10 cellular contexts compared by ENCODE assay signal in the genomic region with DNA sequence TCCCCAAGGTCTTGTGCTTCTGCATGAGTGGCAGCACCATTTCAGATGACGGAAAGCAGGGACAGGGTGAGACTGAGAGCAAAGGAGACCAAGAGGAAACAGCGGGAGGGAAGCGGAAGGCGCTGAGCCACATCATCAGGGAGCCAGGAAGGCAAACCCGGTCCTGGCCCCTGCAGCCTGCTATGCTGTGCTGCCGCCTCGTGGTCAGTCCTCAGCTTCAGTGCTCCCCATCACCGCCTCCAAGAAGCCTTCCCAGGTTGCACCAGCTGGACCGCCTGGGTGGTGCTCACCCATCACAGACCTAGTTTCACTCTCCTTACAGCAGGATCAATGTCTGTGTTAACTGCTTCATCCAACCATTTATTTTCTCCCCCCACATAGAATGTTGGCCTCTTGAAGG.
DNase-seq lines count a peak whose midpoint lies in the region; ATAC-seq and TF ChIP-seq lines count a peak whose summit lies in the region.
"Had no signal": no experiment of that assay in that cellular context is flagged by ENCODE, and none has a peak within 500 bp of the region (broad histone marks: within the 10 kb centered on the region; RNA-seq: fewer than 3 reads in every experiment).

No MANE protein-coding gene starts in this region.

- intact Hi-C loops in HCT116 (cut with micrococcal nuclease): loop anchor here (2.0 to 5.0 kb wide), 2 partner anchors 262 to 385 kb away; no protein-coding TSS in a partner anchor
- intact Hi-C loops in activated CD8-positive, alpha-beta T cell treated with anti-CD3 and anti-CD28 coated beads for 36 hours (cut with micrococcal nuclease): no loop called here

- H3K36me3 Mint-ChIP-seq in activated CD8-positive, alpha-beta T cell treated with anti-CD3 and anti-CD28 coated beads for 36 hours (ENCODE audit: low read depth): no peaks in the 10 kb centered on the region
- H3K36me3 Mint-ChIP-seq in neural crest cell (ENCODE audit: low read depth): peaks cover 5% of the 10 kb centered on the region

- no peaks in the 10 kb centered on the region; the same call in 1 of the 2 replicates for H3K27me3 ChIP-seq in HCT116 (ENCODE audit: insufficient read depth, low read length)
- H3K27me3 ChIP-seq: right lobe of liver had no signal

- peaks cover 9% of the 10 kb centered on the region for H3K4me1 Mint-ChIP-seq in activated CD8-positive, alpha-beta T cell treated with anti-CD3 and anti-CD28 coated beads for 36 hours (ENCODE audit: low read depth)
- no peaks in the 10 kb centered on the region for H3K4me1 Mint-ChIP-seq in neural crest cell

- peaks cover 3% of the 10 kb centered on the region for H3K9me3 Mint-ChIP-seq in activated CD8-positive, alpha-beta T cell treated with anti-CD3 and anti-CD28 coated beads for 36 hours
- H3K9me3 Mint-ChIP-seq in neural crest cell: peaks cover 5% of the 10 kb centered on the region

- TF ChIP-seq RAD21 in HCT116 (IDR thresholded peaks at IDR 0.05; ENCODE audit: low read depth): peak; percentile 62

- DNase-seq in EH (ENCODE audit: low read depth) (peak; percentile 31), HCT116 (ENCODE audit: low read depth, low spot score) (no peak), neural crest cell (ENCODE audit: low read depth, low spot score) (peak; percentile 16), ecto neural progenitor cell (ENCODE audit: low spot score) (no peak), amniotic stem cell (lab: John Stamatoyannopoulos, UW) (no peak), NCI-H774 (lab: John Stamatoyannopoulos, UW) (no peak)
- peak; percentile 52 for DNase-seq in activated CD8-positive, alpha-beta T cell treated with anti-CD3 and anti-CD28 coated beads for 36 hours
- DNase-seq: left ventricle myocardium superior; right lobe of liver; stimulated activated naive B cell treated with anti-CD40 and anti-IgM and Interleukin-4, amounts not matched to agents 10 μg/mL and 1 μg/mL and 100 μg/mL, for 72 hours had no signal

- no peaks in the 10 kb centered on the region for H3K79me2 ChIP-seq in HCT116 (ENCODE audit: insufficient read depth, low read length)

- CTCF ChIA-PET in HCT116 (lab: Charles Lee): interaction anchor here (1.3 kb wide), 1 partner anchor 108 kb away, joined by 3 read pairs; no protein-coding TSS in a partner anchor
- CTCF ChIA-PET in activated CD8-positive, alpha-beta T cell treated with anti-CD3 and anti-CD28 coated beads for 36 hours (lab: Charles Lee): interaction anchor here (1.6 to 1.9 kb wide), 3 partner anchors 8 to 86 kb away, joined by 3 to 9 read pairs (median 3); no protein-coding TSS in a partner anchor

- ATAC-seq in HCT116: peak; percentile 61
- ATAC-seq in activated CD8-positive, alpha-beta T cell treated with anti-CD3 and anti-CD28 coated beads for 36 hours: peak; percentile 31
- ATAC-seq: left ventricle myocardium superior; stimulated activated naive B cell treated with anti-CD40 and anti-IgM and Interleukin-4, amounts not matched to agents 10 μg/mL and 1 μg/mL and 100 μg/mL, for 72 hours had no signal

- no peaks in the 10 kb centered on the region for H4K20me1 ChIP-seq in HCT116 (ENCODE audit: insufficient read depth)

- POLR2A ChIA-PET in HCT116 (lab: Charles Lee): no interaction called here
- POLR2A ChIA-PET in activated CD8-positive, alpha-beta T cell treated with anti-CD3 and anti-CD28 coated beads for 36 hours (lab: Charles Lee): no interaction called here

- H3K4me3 Mint-ChIP-seq in activated CD8-positive, alpha-beta T cell treated with anti-CD3 and anti-CD28 coated beads for 36 hours: no peak overlapping the region
- no peak overlapping the region for H3K4me3 Mint-ChIP-seq in neural crest cell
- H3K4me3 Mint-ChIP-seq: stimulated activated naive B cell treated with anti-CD40 and anti-IgM and Interleukin-4, amounts not matched to agents 10 μg/mL and 1 μg/mL and 100 μg/mL, for 72 hours had no signal

- no peak overlapping the region for H3K9ac ChIP-seq in HCT116 (ENCODE audit: low read length)

- no peak overlapping the region for H3K27ac ChIP-seq in HCT116 (ENCODE audit: low read depth, low read length)
- H3K27ac ChIP-seq: right lobe of liver had no signal

- TF ChIP-seq CTCF in HCT116 (IDR thresholded peaks at IDR 0.05 in 2 of 3, conservative IDR thresholded peaks at IDR 0.05 in 1 of 3; ENCODE audit: borderline replicate concordance in 1 of 3, insufficient read depth in 1 of 3, low read depth in 2 of 3, low read length in 2 of 3) (peak; percentile 25 to 50 (median 33); a peak in 4 of 6 replicates), neural crest cell (conservative IDR thresholded peaks at IDR 0.05) (peak; percentile 41)
- peak; percentile 41 for TF ChIP-seq CTCF in activated CD8-positive, alpha-beta T cell treated with anti-CD3 and anti-CD28 coated beads for 36 hours (IDR thresholded peaks at IDR 0.05)

- no peaks in the 10 kb centered on the region for H3K36me3 ChIP-seq in HCT116 (ENCODE audit: control insufficient read depth in 1 of 2, insufficient read depth in 2 of 2, low read length in 2 of 2)
- H3K36me3 ChIP-seq: right lobe of liver had no signal

- H3K4me1 ChIP-seq in HCT116 (ENCODE audit: control insufficient read depth in 1 of 2, insufficient read depth in 2 of 2, low read length in 2 of 2): peaks cover 0 to 4% of the 10 kb centered on the region in 2 experiments; a peak in 1 of 4 replicates
- H3K4me1 ChIP-seq: right lobe of liver had no signal

- no TSS peak for BruUV-seq in HCT116 (replicated peaks; lab: Mats Ljungman, UMichigan)

- RAD21 ChIA-PET in HCT116 (lab: Charles Lee; ENCODE audit: low non-redundant PET in 1 of 2, low total read pairs in 2 of 2, uncharacterized antibody in 2 of 2, unreplicated experiment in 2 of 2): no interaction called here

- no peaks in the 10 kb centered on the region for H3K9me3 ChIP-seq in HCT116 (ENCODE audit: control insufficient read depth in 1 of 2, insufficient read depth in 1 of 2, low read depth in 1 of 2, low read length in 2 of 2)
- H3K9me3 ChIP-seq: right lobe of liver had no signal

- TF ChIP-seq POLR2A in HCT116 (IDR thresholded peaks at IDR 0.05; ENCODE audit: borderline replicate concordance, extremely low read depth, insufficient read depth, insufficient read length): no peak

- H3K27me3 Mint-ChIP-seq in activated CD8-positive, alpha-beta T cell treated with anti-CD3 and anti-CD28 coated beads for 36 hours: peaks cover 25% of the 10 kb centered on the region
- peaks cover 18% of the 10 kb centered on the region for H3K27me3 Mint-ChIP-seq in neural crest cell (ENCODE audit: low read depth)

- no peak overlapping the region for H2AFZ ChIP-seq in HCT116 (ENCODE audit: low read depth, low read length, poor library complexity, severe bottlenecking)

- H3K9me2 ChIP-seq in HCT116 (ENCODE audit: insufficient read depth): no peaks in the 10 kb centered on the region

- H3K4me3 ChIP-seq in HCT116 (replicated peaks in 1 of 2; ENCODE audit: low read depth in 1 of 2, low read length in 2 of 2): no peak overlapping the region
- H3K4me3 ChIP-seq: right lobe of liver had no signal

- H3K27ac Mint-ChIP-seq in activated CD8-positive, alpha-beta T cell treated with anti-CD3 and anti-CD28 coated beads for 36 hours: no peak overlapping the region
- no peak overlapping the region for H3K27ac Mint-ChIP-seq in neural crest cell (ENCODE audit: unreplicated experiment)
- H3K27ac Mint-ChIP-seq: stimulated activated naive B cell treated with anti-CD40 and anti-IgM and Interleukin-4, amounts not matched to agents 10 μg/mL and 1 μg/mL and 100 μg/mL, for 72 hours had no signal

- no peak overlapping the region for H3K4me2 ChIP-seq in HCT116 (ENCODE audit: low read length)

TF ChIP-seq in HCT116, 20 proteins besides CTCF, POLR2A, EP300 and RAD21 (continues in another document):
- TF ChIP-seq EZH2 (IDR thresholded peaks at IDR 0.05) (no peak), POLR2AphosphoS5 (IDR thresholded peaks at IDR 0.05; ENCODE audit: low read depth, low read length) (no peak), EGR1 (IDR thresholded peaks at IDR 0.05; ENCODE audit: low read depth) (no peak), TCF7L2 (IDR thresholded peaks at IDR 0.05; ENCODE audit: borderline replicate concordance, extremely low read depth, insufficient read depth, insufficient read length) (no peak)
- TF ChIP-seq, protein P1, sequence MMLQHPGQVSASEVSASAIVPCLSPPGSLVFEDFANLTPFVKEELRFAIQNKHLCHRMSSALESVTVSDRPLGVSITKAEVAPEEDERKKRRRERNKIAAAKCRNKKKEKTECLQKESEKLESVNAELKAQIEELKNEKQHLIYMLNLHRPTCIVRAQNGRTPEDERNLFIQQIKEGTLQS (IDR thresholded peaks at IDR 0.05): no peak
- TF ChIP-seq, protein P2, sequence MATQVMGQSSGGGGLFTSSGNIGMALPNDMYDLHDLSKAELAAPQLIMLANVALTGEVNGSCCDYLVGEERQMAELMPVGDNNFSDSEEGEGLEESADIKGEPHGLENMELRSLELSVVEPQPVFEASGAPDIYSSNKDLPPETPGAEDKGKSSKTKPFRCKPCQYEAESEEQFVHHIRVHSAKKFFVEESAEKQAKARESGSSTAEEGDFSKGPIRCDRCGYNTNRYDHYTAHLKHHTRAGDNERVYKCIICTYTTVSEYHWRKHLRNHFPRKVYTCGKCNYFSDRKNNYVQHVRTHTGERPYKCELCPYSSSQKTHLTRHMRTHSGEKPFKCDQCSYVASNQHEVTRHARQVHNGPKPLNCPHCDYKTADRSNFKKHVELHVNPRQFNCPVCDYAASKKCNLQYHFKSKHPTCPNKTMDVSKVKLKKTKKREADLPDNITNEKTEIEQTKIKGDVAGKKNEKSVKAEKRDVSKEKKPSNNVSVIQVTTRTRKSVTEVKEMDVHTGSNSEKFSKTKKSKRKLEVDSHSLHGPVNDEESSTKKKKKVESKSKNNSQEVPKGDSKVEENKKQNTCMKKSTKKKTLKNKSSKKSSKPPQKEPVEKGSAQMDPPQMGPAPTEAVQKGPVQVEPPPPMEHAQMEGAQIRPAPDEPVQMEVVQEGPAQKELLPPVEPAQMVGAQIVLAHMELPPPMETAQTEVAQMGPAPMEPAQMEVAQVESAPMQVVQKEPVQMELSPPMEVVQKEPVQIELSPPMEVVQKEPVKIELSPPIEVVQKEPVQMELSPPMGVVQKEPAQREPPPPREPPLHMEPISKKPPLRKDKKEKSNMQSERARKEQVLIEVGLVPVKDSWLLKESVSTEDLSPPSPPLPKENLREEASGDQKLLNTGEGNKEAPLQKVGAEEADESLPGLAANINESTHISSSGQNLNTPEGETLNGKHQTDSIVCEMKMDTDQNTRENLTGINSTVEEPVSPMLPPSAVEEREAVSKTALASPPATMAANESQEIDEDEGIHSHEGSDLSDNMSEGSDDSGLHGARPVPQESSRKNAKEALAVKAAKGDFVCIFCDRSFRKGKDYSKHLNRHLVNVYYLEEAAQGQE (IDR thresholded peaks at IDR 0.05; ENCODE audit: low read depth): no peak; the same call in 1 of the 2 replicates

Comparison
In these comparisons a context has a peak if more than half of its experiments do, and no peak if none do; other contexts are left out.
1. DNase-seq: peak in EH (single experiment), activated CD8-positive, alpha-beta T cell treated with anti-CD3 and anti-CD28 coated beads for 36 hours (single experiment) and neural crest cell (single experiment); none in HCT116 (single experiment), ecto neural progenitor cell (single experiment), amniotic stem cell (single experiment) and NCI-H774 (single experiment).
2. Peak in every context shown above with its lines, with median percentiles within 50 percentile points of each other: CTCF ChIP-seq.